In genomic region chr1:211305044-211305443, GRCh38 we compare ENCODE assay signal across 9 cellular contexts. TPM values are rescaled to one million over a fixed set of nuclear protein-coding genes. Genes with fewer than 3 reads are reported as not detected.
A peak's percentile ranks its signal among the peaks of the same experiment; 100 is the strongest.
DNase-seq lines count a peak whose midpoint lies in the region; ATAC-seq and TF ChIP-seq lines count a peak whose summit lies in the region.
"Had no signal": no experiment of that assay in that cellular context is flagged by ENCODE, and none has a peak within 500 bp of the region (broad histone marks: within the 10 kb centered on the region; RNA-seq: fewer than 3 reads in every experiment).

No MANE protein-coding gene starts in this region.

- TF ChIP-seq CTCF in GM13976 (IDR thresholded peaks at IDR 0.05; ENCODE audit: borderline replicate concordance, control extremely low read depth, extremely low read depth, insufficient read depth, missing control alignments) (no peak), prostate gland (IDR thresholded peaks at IDR 0.05) (no peak)

- no peaks in the 10 kb centered on the region for H3K27me3 ChIP-seq in prostate gland (replicated peaks; ENCODE audit: insufficient read depth)

- H3K9me3 ChIP-seq in prostate gland, result no peaks in the 10 kb centered on the region

- no peaks in the 10 kb centered on the region for H3K36me3 ChIP-seq in prostate gland

- no peak overlapping the region for H3K27ac ChIP-seq in prostate gland

- no peaks in the 10 kb centered on the region for H3K4me1 ChIP-seq in prostate gland (replicated peaks)

- in situ Hi-C loops in GM13976 (cut with MboI; ENCODE audit: low sequenced_read_pairs, unreplicated experiment), result no loop called here

- ATAC-seq in GM21423 (IDR thresholded peaks at IDR 0.05; ENCODE audit: unreplicated experiment) (peak; percentile 92), HG03442 (IDR thresholded peaks at IDR 0.05; ENCODE audit: unreplicated experiment) (peak; percentile 99)

- TF ChIP-seq POLR2A in prostate gland (IDR thresholded peaks at IDR 0.05), result no peak

- H3K4me3 ChIP-seq in prostate gland, result no peak overlapping the region

- intact Hi-C loops in prostate gland (cut with DNase I), result no loop called here

- DNase-seq in GM13976 (ENCODE audit: low spot score), result peak; percentile 46
- DNase-seq in fibroblast of peridontal ligament (ENCODE audit: extremely low read depth), result peak; percentile 69
- DNase-seq in SK-N-DZ (ENCODE audit: low spot score), result no peak
- no peak for DNase-seq in effector CD8-positive, alpha-beta T cell (lab: John Stamatoyannopoulos, UW)
- DNase-seq in prostate gland (ENCODE audit: low spot score), result no peak
- DNase-seq in DMS 273 treated with DMSO at 0.1 percent for 48 hours (lab: John Stamatoyannopoulos, UW), result no peak
- DNase-seq: activated naive CD8-positive, alpha-beta T cell treated with anti-CD3 and anti-CD28 coated beads, Interleukin-2, amount 10 ng/mL, durations not matched to agents 7 days and 5 days had no signal

- 97% methylated on average over 3 of the region's 3 CpGs for WGBS in prostate gland

RNA-seq across cellular contexts. Expression of gene TRAF5, which starts 21.6 kb away (rescaled TPM):
- 19.4 and 19.6 TPM in 2 replicates for polyA plus RNA-seq in SK-N-DZ (2014; cell fraction: cytosol; rRNA removed)
- polyA plus RNA-seq in SK-N-DZ (2014; cell fraction: nucleus; rRNA removed), result 57.0 and 84.9 TPM in 2 replicates
- 10 to 100 TPM in 1 of 2 donors, 1 to 10 TPM in 1; 8.0 to 12.6 TPM for total RNA-seq in prostate gland

RNA-seq across cellular contexts. Expression of gene RCOR3, which starts 45.9 kb away (rescaled TPM):
- polyA plus RNA-seq in SK-N-DZ (2014; cell fraction: cytosol; rRNA removed), result 18.9 and 20.0 TPM in 2 replicates
- 71.1 and 82.5 TPM in 2 replicates for polyA plus RNA-seq in SK-N-DZ (2014; cell fraction: nucleus; rRNA removed)
- total RNA-seq in prostate gland, result 10 to 100 TPM; 56.4 to 78.3 TPM

Comparison
In these comparisons a context has a peak if more than half of its experiments do, and no peak if none do; other contexts are left out.
1. DNase-seq: peak in GM13976 (single experiment) and fibroblast of peridontal ligament (single experiment); none in SK-N-DZ (single experiment), effector CD8-positive, alpha-beta T cell (single experiment), prostate gland (single experiment) and DMS 273 treated with DMSO at 0.1 percent for 48 hours (single experiment).